Comparison of ENCODE assay signal across 13 cellular contexts in the genomic region with DNA sequence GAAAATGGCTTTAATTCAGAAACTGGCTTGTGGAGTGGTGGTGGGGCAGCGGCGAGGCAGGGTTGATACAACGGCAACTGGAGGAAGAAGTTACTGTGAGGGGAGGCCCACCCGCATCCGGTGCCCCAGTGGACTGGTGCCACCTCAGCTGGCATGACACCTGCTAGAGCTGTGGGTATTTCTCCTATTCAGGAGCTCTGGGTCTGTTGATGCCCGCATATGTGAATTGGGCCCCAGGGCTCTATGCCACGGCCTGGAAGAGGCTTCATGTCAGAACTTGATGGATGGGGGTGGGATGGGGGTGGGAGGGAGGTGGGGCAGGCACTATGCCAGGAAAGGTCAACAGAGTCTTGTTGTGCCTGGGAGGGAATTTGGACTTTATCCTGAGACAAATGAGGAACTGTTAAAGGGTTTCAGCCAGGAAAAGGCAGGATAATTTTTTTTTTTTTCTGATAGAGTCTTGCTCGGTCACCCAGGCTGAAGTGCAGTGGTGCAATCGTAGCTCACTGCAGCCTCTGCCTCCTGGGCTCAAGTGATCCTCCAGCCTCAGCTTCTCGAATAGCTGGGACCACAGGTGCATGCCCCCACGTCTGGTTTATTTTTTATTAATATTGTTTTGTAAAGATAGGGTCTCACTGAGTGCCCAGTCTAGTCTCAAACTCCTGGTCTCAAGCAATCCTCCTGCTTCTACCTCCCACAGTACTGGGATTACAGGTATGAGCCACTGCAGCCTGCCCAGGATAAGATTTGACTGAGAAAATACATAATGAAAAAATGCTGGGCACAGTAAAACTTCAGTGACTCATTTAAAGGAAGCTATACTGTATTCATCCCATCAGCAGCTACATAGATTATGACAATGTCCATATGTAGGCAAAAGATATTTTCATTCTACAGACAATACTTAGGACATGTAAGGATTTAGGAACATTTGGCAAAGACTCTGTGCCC. TPM values are rescaled to one million over a fixed set of nuclear protein-coding genes. Genes with fewer than 3 reads are reported as not detected.
A peak's percentile ranks its signal among the peaks of the same experiment; 100 is the strongest.
DNase-seq lines count a peak whose midpoint lies in the region; FAIRE-seq and TF ChIP-seq lines count a peak whose summit lies in the region.
"Had no signal": no experiment of that assay in that cellular context is flagged by ENCODE, and none has a peak within 500 bp of the region (broad histone marks: within the 10 kb centered on the region; RNA-seq: fewer than 3 reads in every experiment).

No MANE protein-coding gene starts in this region.

- no peak overlapping the region for H3K27ac Mint-ChIP-seq in CD14-positive monocyte
- H3K27ac Mint-ChIP-seq: stimulated activated naive CD8-positive, alpha-beta T cell treated with anti-CD3 and anti-CD28 coated beads, Interleukin-15, Interleukin-2, amounts not matched to agents 100 ng/mL and 50 ng/mL, for 24 hours had no signal

- FAIRE-seq in bronchial epithelial cell (lab: Jason Lieb, UNC): no peak

- TF ChIP-seq CTCF in bronchial epithelial cell (IDR thresholded peaks at IDR 0.05; ENCODE audit: insufficient read depth, low read length, severe bottlenecking) (no peak), CD14-positive monocyte (IDR thresholded peaks at IDR 0.05) (no peak)

- intact Hi-C loops in CD14-positive monocyte (cut with micrococcal nuclease): no loop called here

- H3K4me3 Mint-ChIP-seq in CD14-positive monocyte: no peak overlapping the region
- H3K4me3 Mint-ChIP-seq: stimulated activated naive CD8-positive, alpha-beta T cell treated with anti-CD3 and anti-CD28 coated beads, Interleukin-15, Interleukin-2, amounts not matched to agents 100 ng/mL and 50 ng/mL, for 24 hours had no signal

- H3K4me1 Mint-ChIP-seq in CD14-positive monocyte: peaks cover 13% of the 10 kb centered on the region

- H3K36me3 ChIP-seq in bronchial epithelial cell (ENCODE audit: control insufficient read depth, insufficient read depth, low read length) (no peaks in the 10 kb centered on the region), mucosa of rectum (ENCODE audit: control insufficient read depth in 2 of 2, insufficient read depth in 2 of 2, low read length in 2 of 2) (no peaks in the 10 kb centered on the region)
- H3K36me3 ChIP-seq: BLaER1 had no signal

- H3K4me1 ChIP-seq in mucosa of rectum (ENCODE audit: control insufficient read depth in 2 of 2, insufficient read depth in 2 of 2, low read length in 2 of 2): peaks cover 26 to 43% of the 10 kb centered on the region in 2 donors
- H3K4me1 ChIP-seq: BLaER1 had no signal

- no peaks in the 10 kb centered on the region for H3K9me3 ChIP-seq in mucosa of rectum (ENCODE audit: control insufficient read depth in 2 of 2, low read length in 2 of 2)
- H3K9me3 ChIP-seq: BLaER1 had no signal

- no peaks in the 10 kb centered on the region for H3K36me3 Mint-ChIP-seq in CD14-positive monocyte

- H3K9me3 Mint-ChIP-seq in CD14-positive monocyte: no peaks in the 10 kb centered on the region
- H3K9me3 Mint-ChIP-seq: stimulated activated naive CD8-positive, alpha-beta T cell treated with anti-CD3 and anti-CD28 coated beads, Interleukin-15, Interleukin-2, amounts not matched to agents 100 ng/mL and 50 ng/mL, for 24 hours had no signal

- H3K4me3 ChIP-seq in bronchial epithelial cell (ENCODE audit: low read depth, low read length): no peak overlapping the region
- H3K4me3 ChIP-seq in mucosa of rectum (ENCODE audit: low read length in 2 of 2): peak overlapping the region in 1 of 2 donors; percentile 22
- H3K4me3 ChIP-seq: BLaER1, dorsolateral prefrontal cortex had no signal

- peak overlapping the region; percentile 78 to 82 for H3K27ac ChIP-seq in mucosa of rectum (ENCODE audit: low read depth in 2 of 2, low read length in 2 of 2)
- H3K27ac ChIP-seq: BLaER1 had no signal

- DNase-seq in stimulated activated CD8-positive, alpha-beta memory T cell treated with anti-CD3 and anti-CD28 coated beads, Interleukin-12 subunit alpha, Interleukin-12 subunit beta, amount 100 ng/mL, for 4 hours (ENCODE audit: low read depth): peak; percentile 2
- no peak for DNase-seq in stimulated activated CD8-positive, alpha-beta memory T cell treated with anti-CD3 and anti-CD28 coated beads, Interleukin-4, amount 100 ng/mL, for 48 hours
- DNase-seq in bronchial epithelial cell (ENCODE audit: low read depth) (peak; percentile 89), cerebellar cortex (ENCODE audit: low spot score) (no peak), NCI-H146 (lab: John Stamatoyannopoulos, UW) (no peak), NCI-H2081 (lab: John Stamatoyannopoulos, UW) (no peak), CD14-positive monocyte (ENCODE audit: low spot score) (no peak)
- DNase-seq: NCI-H187 had no signal

- H3K27me3 ChIP-seq in bronchial epithelial cell (ENCODE audit: control insufficient read depth, insufficient read depth, low read length): no peaks in the 10 kb centered on the region
- H3K27me3 ChIP-seq in mucosa of rectum (ENCODE audit: control insufficient read depth in 2 of 2, insufficient read depth in 2 of 2, low read length in 2 of 2): no peaks in the 10 kb centered on the region
- H3K27me3 ChIP-seq: BLaER1, dorsolateral prefrontal cortex had no signal

- H3K27me3 Mint-ChIP-seq in CD14-positive monocyte (ENCODE audit: low read depth in 3 of 3): peaks cover 0 to 2% (median 2%) of the 10 kb centered on the region in 3 donors
- H3K27me3 Mint-ChIP-seq: stimulated activated naive CD8-positive, alpha-beta T cell treated with anti-CD3 and anti-CD28 coated beads, Interleukin-15, Interleukin-2, amounts not matched to agents 100 ng/mL and 50 ng/mL, for 24 hours had no signal

- peak overlapping the region; percentile 34 to 58 for H3K9ac ChIP-seq in mucosa of rectum (ENCODE audit: low read depth in 1 of 2, low read length in 2 of 2)
- H3K9ac ChIP-seq: BLaER1 had no signal

RNA-seq across cellular contexts. Expression of a gene that starts 52.6 kb away (rescaled TPM):
- total RNA-seq in bronchial epithelial cell: 0.13 TPM in 1 of 2 replicates, not detected in the other
- polyA plus RNA-seq in CD14-positive monocyte: not detected
- total RNA-seq: skeletal muscle tissue had no signal

Comparison
In these comparisons a context has a peak if more than half of its experiments do, and no peak if none do; other contexts are left out.
1. DNase-seq: peak in stimulated activated CD8-positive, alpha-beta memory T cell treated with anti-CD3 and anti-CD28 coated beads, Interleukin-12 subunit alpha, Interleukin-12 subunit beta, amount 100 ng/mL, for 4 hours (single experiment) and bronchial epithelial cell (single experiment); none in stimulated activated CD8-positive, alpha-beta memory T cell treated with anti-CD3 and anti-CD28 coated beads, Interleukin-4, amount 100 ng/mL, for 48 hours (single experiment), cerebellar cortex (single experiment), NCI-H146 (single experiment), NCI-H2081 (0 of 2) and CD14-positive monocyte (single experiment).